In the genomic region with DNA sequence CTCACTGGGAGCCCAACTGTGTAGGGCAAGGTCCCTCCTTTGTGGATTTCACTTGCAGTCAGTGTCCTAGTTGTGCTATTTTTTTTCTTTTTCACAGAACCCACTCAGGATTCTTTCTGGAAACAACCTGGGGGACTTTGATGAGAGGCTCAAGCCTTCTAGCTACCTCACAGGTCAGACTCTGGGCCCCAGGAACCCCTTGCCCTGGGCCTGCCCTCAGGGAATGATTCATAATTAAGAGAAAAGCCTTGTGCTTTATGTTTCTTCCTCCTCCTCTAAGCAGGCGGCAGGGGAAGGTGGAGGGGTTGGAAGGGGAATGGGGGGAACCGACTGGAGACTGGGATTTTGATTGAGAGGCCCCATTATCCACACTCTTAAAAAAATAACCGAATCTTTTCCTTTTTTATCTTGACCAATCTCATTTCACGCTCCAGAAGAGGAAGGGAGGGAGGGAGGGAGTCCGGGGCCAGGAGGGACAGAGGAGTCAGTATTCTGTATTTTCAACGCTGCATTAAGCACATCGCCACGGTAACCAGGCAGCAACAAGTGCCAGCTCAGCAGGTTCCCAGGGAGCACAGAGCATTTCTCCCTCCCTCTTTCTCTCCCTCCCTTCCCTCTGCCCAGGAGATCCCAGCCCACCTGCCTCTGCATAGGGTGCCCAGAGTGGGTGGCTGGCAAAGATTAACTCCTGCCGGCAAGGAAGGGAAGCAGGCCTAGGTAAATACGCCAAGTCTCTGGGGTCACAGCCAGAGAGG, we compare ENCODE assay signal across 9 cellular contexts. TPM values are rescaled to one million over a fixed set of nuclear protein-coding genes. Genes with fewer than 3 reads are reported as not detected.
DNase-seq lines count a peak whose midpoint lies in the region; ATAC-seq and TF ChIP-seq lines count a peak whose summit lies in the region.
"Had no signal": no experiment of that assay in that cellular context is flagged by ENCODE, and none has a peak within 500 bp of the region (broad histone marks: within the 10 kb centered on the region; RNA-seq: fewer than 3 reads in every experiment).

No MANE protein-coding gene starts in this region.

- POLR2A ChIA-PET in T-cell (lab: Charles Lee) = interaction anchor here in 1 of 2 donors (0.5 kb wide), 1 partner anchor 76 kb away, joined by 3 read pairs; no protein-coding TSS in a partner anchor
- POLR2A ChIA-PET in activated CD4-positive, alpha-beta T cell treated with anti-CD3 and anti-CD28 coated beads, Interleukin-2, amount 10 ng/mL, durations not matched to agents 7 days and 5 days (lab: Charles Lee) = no interaction called here

- CTCF ChIA-PET in T-cell (lab: Charles Lee) = no interaction called here
- CTCF ChIA-PET in activated CD4-positive, alpha-beta T cell treated with anti-CD3 and anti-CD28 coated beads, Interleukin-2, amount 10 ng/mL, durations not matched to agents 7 days and 5 days (lab: Charles Lee) = interaction anchor here (0.8 to 1.3 kb wide), 3 partner anchors 15 to 146 kb away, joined by 3 to 4 read pairs (median 3); no protein-coding TSS in a partner anchor

- H3K36me3 ChIP-seq in mesodermal cell (ENCODE audit: control insufficient read depth, insufficient read depth, low read length) = no peaks in the 10 kb centered on the region

- H3K4me1 ChIP-seq in mesodermal cell (ENCODE audit: control insufficient read depth, insufficient read depth, low read length, poor library complexity, severe bottlenecking) = peaks cover 19% of the 10 kb centered on the region

- H3K27ac ChIP-seq in caudate nucleus (ENCODE audit: low read depth, low read length) (peak overlapping the region; percentile 64), mesodermal cell (ENCODE audit: low read depth, low read length, severe bottlenecking) (peak overlapping the region; percentile 73)

- H3K4me3 ChIP-seq in mesodermal cell (ENCODE audit: extremely low read depth, insufficient read depth, low read length, poor library complexity, severe bottlenecking) = no peak overlapping the region

- no peaks in the 10 kb centered on the region for H3K9me3 ChIP-seq in mesodermal cell (ENCODE audit: control insufficient read depth, low read length)

- H3K4me3 Mint-ChIP-seq in CD14-positive monocyte (no peak overlapping the region), T-cell (no peak overlapping the region)
- no peak overlapping the region for H3K4me3 Mint-ChIP-seq in activated naive CD8-positive, alpha-beta T cell treated with anti-CD3 and anti-CD28 coated beads for 36 hours
- H3K4me3 Mint-ChIP-seq in activated CD4-positive, alpha-beta T cell treated with anti-CD3 and anti-CD28 coated beads, Interleukin-2, amount 10 ng/mL, durations not matched to agents 7 days and 5 days = no peak overlapping the region
- H3K4me3 Mint-ChIP-seq: activated T-helper 17 cell treated with anti-CD3 and anti-CD28 coated beads, Interleukin-2, amount 50 U/mL, for 72 hours had no signal

- H3K4me1 Mint-ChIP-seq in CD14-positive monocyte (peaks cover 15% of the 10 kb centered on the region), T-cell (peaks cover 8 to 12% (median 8%) of the 10 kb centered on the region in 3 donors)
- peaks cover 13% of the 10 kb centered on the region for H3K4me1 Mint-ChIP-seq in activated naive CD8-positive, alpha-beta T cell treated with anti-CD3 and anti-CD28 coated beads for 36 hours
- H3K4me1 Mint-ChIP-seq in activated CD4-positive, alpha-beta T cell treated with anti-CD3 and anti-CD28 coated beads, Interleukin-2, amount 10 ng/mL, durations not matched to agents 7 days and 5 days = peaks cover 19% of the 10 kb centered on the region

- H3K27me3 Mint-ChIP-seq in CD14-positive monocyte (ENCODE audit: low read depth in 3 of 3) (peaks cover 0 to 4% (median 1%) of the 10 kb centered on the region in 3 donors), T-cell (no peaks in the 10 kb centered on the region)
- H3K27me3 Mint-ChIP-seq in activated naive CD8-positive, alpha-beta T cell treated with anti-CD3 and anti-CD28 coated beads for 36 hours = no peaks in the 10 kb centered on the region
- peaks cover 4% of the 10 kb centered on the region for H3K27me3 Mint-ChIP-seq in activated CD4-positive, alpha-beta T cell treated with anti-CD3 and anti-CD28 coated beads, Interleukin-2, amount 10 ng/mL, durations not matched to agents 7 days and 5 days
- H3K27me3 Mint-ChIP-seq: activated T-helper 17 cell treated with anti-CD3 and anti-CD28 coated beads, Interleukin-2, amount 50 U/mL, for 72 hours had no signal

- intact Hi-C loops in CD14-positive monocyte (cut with micrococcal nuclease) = no loop called here

- ATAC-seq in T-cell (replicated peaks in 1 of 4) = no peak
- ATAC-seq: activated T-helper 17 cell treated with anti-CD3 and anti-CD28 coated beads, Interleukin-2, amount 50 U/mL, for 72 hours had no signal

- WGBS in mesodermal cell (ENCODE audit: insufficient coverage in 2 of 2), 2 experiments = 36 to 52% methylated on average over 3 to 6 of the region's 10 CpGs

- no peak for TF ChIP-seq CTCF in CD14-positive monocyte (IDR thresholded peaks at IDR 0.05)

- H3K9me3 Mint-ChIP-seq in CD14-positive monocyte (peaks cover 0 to 2% (median 0%) of the 10 kb centered on the region in 7 donors), T-cell (no peaks in the 10 kb centered on the region)
- no peaks in the 10 kb centered on the region for H3K9me3 Mint-ChIP-seq in activated naive CD8-positive, alpha-beta T cell treated with anti-CD3 and anti-CD28 coated beads for 36 hours
- no peaks in the 10 kb centered on the region for H3K9me3 Mint-ChIP-seq in activated CD4-positive, alpha-beta T cell treated with anti-CD3 and anti-CD28 coated beads, Interleukin-2, amount 10 ng/mL, durations not matched to agents 7 days and 5 days
- H3K9me3 Mint-ChIP-seq: activated T-helper 17 cell treated with anti-CD3 and anti-CD28 coated beads, Interleukin-2, amount 50 U/mL, for 72 hours had no signal

- H3K36me3 Mint-ChIP-seq in CD14-positive monocyte (no peaks in the 10 kb centered on the region), T-cell (no peaks in the 10 kb centered on the region)
- H3K36me3 Mint-ChIP-seq in activated naive CD8-positive, alpha-beta T cell treated with anti-CD3 and anti-CD28 coated beads for 36 hours = peaks cover 2% of the 10 kb centered on the region
- no peaks in the 10 kb centered on the region for H3K36me3 Mint-ChIP-seq in activated CD4-positive, alpha-beta T cell treated with anti-CD3 and anti-CD28 coated beads, Interleukin-2, amount 10 ng/mL, durations not matched to agents 7 days and 5 days (ENCODE audit: low read depth)

- peak; percentile 76 for DNase-seq in DMS79 treated with DMSO at 0.1 percent for 48 hours (lab: John Stamatoyannopoulos, UW)
- DNase-seq in NCI-H2171 (lab: John Stamatoyannopoulos, UW) = peak; percentile 41
- peak in 23 of 61 donors; percentile 9 to 73 (median 27) for DNase-seq in caudate nucleus (lab: John Stamatoyannopoulos, UW)
- no peak for DNase-seq in CD14-positive monocyte (ENCODE audit: low spot score)
- no peak for DNase-seq in activated naive CD8-positive, alpha-beta T cell treated with anti-CD3 and anti-CD28 coated beads for 36 hours
- no peak for DNase-seq in T-cell
- DNase-seq in activated CD4-positive, alpha-beta T cell treated with anti-CD3 and anti-CD28 coated beads, Interleukin-2, amount 10 ng/mL, durations not matched to agents 7 days and 5 days = no peak

- H3K27ac Mint-ChIP-seq in CD14-positive monocyte (no peak overlapping the region), T-cell (no peak overlapping the region)
- H3K27ac Mint-ChIP-seq in activated naive CD8-positive, alpha-beta T cell treated with anti-CD3 and anti-CD28 coated beads for 36 hours = no peak overlapping the region
- no peak overlapping the region for H3K27ac Mint-ChIP-seq in activated CD4-positive, alpha-beta T cell treated with anti-CD3 and anti-CD28 coated beads, Interleukin-2, amount 10 ng/mL, durations not matched to agents 7 days and 5 days
- H3K27ac Mint-ChIP-seq: activated T-helper 17 cell treated with anti-CD3 and anti-CD28 coated beads, Interleukin-2, amount 50 U/mL, for 72 hours had no signal

RNA-seq across cellular contexts. Expression of a gene that starts 51.9 kb away (rescaled TPM):
- 1.7 TPM for polyA plus RNA-seq in mesodermal cell (2013, experiment 1 of 2)
- polyA plus RNA-seq in mesodermal cell (2013, experiment 2 of 2) = 1.8 TPM
- polyA plus RNA-seq in CD14-positive monocyte = 10 to 100 TPM; 11.0 to 18.2 TPM
- total RNA-seq in activated naive CD8-positive, alpha-beta T cell treated with anti-CD3 and anti-CD28 coated beads for 36 hours = 100 to 1,000 TPM; 194 to 198 TPM
- 100 to 1,000 TPM; 145 to 217 (median 150) TPM for total RNA-seq in T-cell
- total RNA-seq in activated CD4-positive, alpha-beta T cell treated with anti-CD3 and anti-CD28 coated beads, Interleukin-2, amount 10 ng/mL, durations not matched to agents 7 days and 5 days = 100 to 1,000 TPM; 329 to 335 TPM

RNA-seq across cellular contexts. Expression of a gene that starts 53.0 kb away (rescaled TPM):
- polyA plus RNA-seq in mesodermal cell (2013, experiment 1 of 2) = 3.7 TPM
- 2.3 TPM for polyA plus RNA-seq in mesodermal cell (2013, experiment 2 of 2)
- under 1 TPM; 0.26 to 0.36 TPM for polyA plus RNA-seq in CD14-positive monocyte
- 1 to 10 TPM; 2.0 to 2.3 TPM for total RNA-seq in activated naive CD8-positive, alpha-beta T cell treated with anti-CD3 and anti-CD28 coated beads for 36 hours
- 1 to 10 TPM; 1.0 to 1.8 (median 1.3) TPM for total RNA-seq in T-cell
- total RNA-seq in activated CD4-positive, alpha-beta T cell treated with anti-CD3 and anti-CD28 coated beads, Interleukin-2, amount 10 ng/mL, durations not matched to agents 7 days and 5 days = under 1 TPM; 0.69 to 0.74 TPM

Comparison
In these comparisons a context has a peak if more than half of its experiments do, and no peak if none do; other contexts are left out.
1. DNase-seq: peak in DMS79 treated with DMSO at 0.1 percent for 48 hours (single experiment) and NCI-H2171 (single experiment); none in CD14-positive monocyte (single experiment), activated naive CD8-positive, alpha-beta T cell treated with anti-CD3 and anti-CD28 coated beads for 36 hours (single experiment), T-cell (0 of 34) and activated CD4-positive, alpha-beta T cell treated with anti-CD3 and anti-CD28 coated beads, Interleukin-2, amount 10 ng/mL, durations not matched to agents 7 days and 5 days (single experiment).